32 cellular contexts compared by ENCODE assay signal in genomic region chr10:117792214-117792613, GRCh38.
"Had no signal": no experiment of that assay in that cellular context is flagged by ENCODE, and none has a peak within 500 bp of the region (broad histone marks: within the 10 kb centered on the region; RNA-seq: fewer than 3 reads in every experiment).

No MANE protein-coding gene starts in this region.

- H3K27ac Mint-ChIP-seq: activated CD8-positive, alpha-beta T cell treated with anti-CD3 and anti-CD28 coated beads for 36 hours; activated naive CD4-positive, alpha-beta T cell treated with anti-CD3 and anti-CD28 coated beads for 36 hours; activated naive CD4-positive, alpha-beta T cell treated with anti-CD3 and anti-CD28 coated beads, Interleukin-2, amount 50 U/mL, for 24 hours; activated naive CD8-positive, alpha-beta T cell treated with anti-CD3 and anti-CD28 coated beads for 36 hours; activated naive CD8-positive, alpha-beta T cell treated with anti-CD3 and anti-CD28 coated beads, Interleukin-2, amount 50 U/mL, for 24 hours; activated T-helper 17 cell treated with anti-CD3 and anti-CD28 coated beads, Interleukin-2, amount 50 U/mL, for 72 hours; effector memory CD8-positive, alpha-beta T cell; WTC11 had no signal

- H3K4me3 Mint-ChIP-seq: activated CD8-positive, alpha-beta T cell treated with anti-CD3 and anti-CD28 coated beads for 36 hours; activated naive CD4-positive, alpha-beta T cell treated with anti-CD3 and anti-CD28 coated beads for 36 hours; activated naive CD4-positive, alpha-beta T cell treated with anti-CD3 and anti-CD28 coated beads, Interleukin-2, amount 50 U/mL, for 24 hours; activated naive CD8-positive, alpha-beta T cell treated with anti-CD3 and anti-CD28 coated beads for 36 hours; activated naive CD8-positive, alpha-beta T cell treated with anti-CD3 and anti-CD28 coated beads, Interleukin-2, amount 50 U/mL, for 24 hours; activated T-cell treated with anti-CD3 and anti-CD28 coated beads, Interleukin-2, amount 50 U/mL, for 4 hours; activated T-helper 17 cell treated with anti-CD3 and anti-CD28 coated beads, Interleukin-2, amount 50 U/mL, for 72 hours; effector memory CD8-positive, alpha-beta T cell; WTC11 had no signal

- H3K4me3 ChIP-seq: adrenal gland, body of pancreas, esophagus squamous epithelium, gastroesophageal sphincter had no signal

- DNase-seq: activated CD4-positive, alpha-beta T cell treated with anti-CD3 and anti-CD28 coated beads for 1 hour; activated CD4-positive, alpha-beta T cell treated with anti-CD3 and anti-CD28 coated beads for 4 hours; activated CD4-positive, alpha-beta T cell treated with anti-CD3 and anti-CD28 coated beads, Interleukin-2, amount 50 U/mL, for 1 hour; activated CD4-positive, alpha-beta T cell treated with anti-CD3 and anti-CD28 coated beads, Interleukin-2, amount 50 U/mL, for 48 hours; activated CD8-positive, alpha-beta memory T cell treated with anti-CD3 and anti-CD28 coated beads for 24 hours; activated CD8-positive, alpha-beta T cell treated with anti-CD3 and anti-CD28 coated beads for 36 hours; activated effector memory CD4-positive, alpha-beta T cell treated with Interleukin-2 at 50 U/mL for 16 hours; activated naive CD4-positive, alpha-beta T cell treated with anti-CD3 and anti-CD28 coated beads for 36 hours; activated naive CD8-positive, alpha-beta T cell treated with anti-CD3 and anti-CD28 coated beads for 36 hours; activated naive CD8-positive, alpha-beta T cell treated with anti-CD3 and anti-CD28 coated beads, Interleukin-2, amount 50 U/mL, for 24 hours; activated T-cell treated with anti-CD3 and anti-CD28 coated beads, Interleukin-2, amount 50 U/mL, for 4 hours; adrenal gland; amygdala; aorta; body of pancreas; cortex of kidney; dermis blood vessel endothelial cell; effector CD4-positive, alpha-beta T cell; effector memory CD8-positive, alpha-beta T cell; esophagus squamous epithelium; foreskin melanocyte; T-helper 2 cell had no signal

- H3K36me3 ChIP-seq: adrenal gland, esophagus squamous epithelium, gastroesophageal sphincter had no signal

- H3K27me3 Mint-ChIP-seq: activated CD8-positive, alpha-beta T cell treated with anti-CD3 and anti-CD28 coated beads for 36 hours; activated naive CD4-positive, alpha-beta T cell treated with anti-CD3 and anti-CD28 coated beads, Interleukin-2, amount 50 U/mL, for 24 hours; activated naive CD8-positive, alpha-beta T cell treated with anti-CD3 and anti-CD28 coated beads, Interleukin-2, amount 50 U/mL, for 24 hours had no signal

- H3K9me3 ChIP-seq: adrenal gland, body of pancreas, esophagus squamous epithelium, gastroesophageal sphincter had no signal

- H3K36me3 Mint-ChIP-seq: activated naive CD4-positive, alpha-beta T cell treated with anti-CD3 and anti-CD28 coated beads, Interleukin-2, amount 50 U/mL, for 24 hours; activated naive CD8-positive, alpha-beta T cell treated with anti-CD3 and anti-CD28 coated beads for 36 hours; WTC11 had no signal

- H3K4me1 Mint-ChIP-seq: activated naive CD4-positive, alpha-beta T cell treated with anti-CD3 and anti-CD28 coated beads, Interleukin-2, amount 50 U/mL, for 24 hours; activated naive CD8-positive, alpha-beta T cell treated with anti-CD3 and anti-CD28 coated beads for 36 hours; activated naive CD8-positive, alpha-beta T cell treated with anti-CD3 and anti-CD28 coated beads, Interleukin-2, amount 50 U/mL, for 24 hours; activated T-helper 17 cell treated with anti-CD3 and anti-CD28 coated beads, Interleukin-2, amount 50 U/mL, for 72 hours; WTC11 had no signal

- FAIRE-seq: colon, endometrium, endothelial cell of umbilical vein, TTC549 had no signal

- H3K27ac ChIP-seq: adrenal gland, body of pancreas, epithelial cell of prostate, esophagus squamous epithelium, gastroesophageal sphincter, VCaP had no signal

- H3K4me1 ChIP-seq: adrenal gland, body of pancreas, esophagus squamous epithelium, gastroesophageal sphincter had no signal

- H3K9me3 Mint-ChIP-seq: activated CD8-positive, alpha-beta T cell treated with anti-CD3 and anti-CD28 coated beads for 36 hours; activated naive CD4-positive, alpha-beta T cell treated with anti-CD3 and anti-CD28 coated beads for 36 hours; activated naive CD4-positive, alpha-beta T cell treated with anti-CD3 and anti-CD28 coated beads, Interleukin-2, amount 50 U/mL, for 24 hours; activated naive CD8-positive, alpha-beta T cell treated with anti-CD3 and anti-CD28 coated beads for 36 hours; activated naive CD8-positive, alpha-beta T cell treated with anti-CD3 and anti-CD28 coated beads, Interleukin-2, amount 50 U/mL, for 24 hours; activated T-cell treated with anti-CD3 and anti-CD28 coated beads, Interleukin-2, amount 50 U/mL, for 4 hours; activated T-helper 17 cell treated with anti-CD3 and anti-CD28 coated beads, Interleukin-2, amount 50 U/mL, for 72 hours; effector memory CD8-positive, alpha-beta T cell; WTC11 had no signal

- H3K27me3 ChIP-seq: body of pancreas had no signal
